10 cellular contexts compared by ENCODE assay signal in genomic region chr12:96208801-96209534, GRCh38. TPM values are rescaled to one million over a fixed set of nuclear protein-coding genes. Genes with fewer than 3 reads are reported as not detected.
DNase-seq lines count a peak whose midpoint lies in the region; ATAC-seq, FAIRE-seq and TF ChIP-seq lines count a peak whose summit lies in the region.
"Had no signal": no experiment of that assay in that cellular context is flagged by ENCODE, and none has a peak within 500 bp of the region (broad histone marks: within the 10 kb centered on the region; RNA-seq: fewer than 3 reads in every experiment).

No MANE protein-coding gene starts in this region.

- no peaks in the 10 kb centered on the region for H3K9me3 ChIP-seq in parathyroid adenoma (ENCODE audit: control insufficient read depth, low read length)

- peak overlapping the region; percentile 37 for H3K27ac ChIP-seq in parathyroid adenoma

- no peaks in the 10 kb centered on the region for H3K79me2 ChIP-seq in parathyroid adenoma

- H3K4me3 ChIP-seq in parathyroid adenoma (ENCODE audit: low read depth, low read length) (no peak overlapping the region), H7 (ENCODE audit: insufficient read depth, low read depth, low read length) (no peak overlapping the region)

- H3K36me3 ChIP-seq in parathyroid adenoma (ENCODE audit: control insufficient read depth, insufficient read depth, low read length) (no peaks in the 10 kb centered on the region), H7 (replicated peaks; ENCODE audit: control insufficient read depth, insufficient read depth, low read length) (no peaks in the 10 kb centered on the region)

- no peak overlapping the region for H2AFZ ChIP-seq in parathyroid adenoma

- H3K27me3 ChIP-seq in parathyroid adenoma (ENCODE audit: control insufficient read depth, insufficient read depth, low read length) = no peaks in the 10 kb centered on the region
- H3K27me3 ChIP-seq in H7 (ENCODE audit: control insufficient read depth, insufficient read depth, low read length) = no peaks in the 10 kb centered on the region

- DNase-seq in D721Med (ENCODE audit: insufficient read length, low spot score) (no peak), NCI-H2171 (lab: John Stamatoyannopoulos, UW) (peak; percentile 53), dermis blood vessel endothelial cell (peak; percentile 93), H7 (no peak)
- DNase-seq: OCI-M1 had no signal

- ATAC-seq in HG02610 (IDR thresholded peaks at IDR 0.05; ENCODE audit: unreplicated experiment) = no peak
- no peak for ATAC-seq in HG03571 (IDR thresholded peaks at IDR 0.05; ENCODE audit: unreplicated experiment)
- ATAC-seq in HG03460 (IDR thresholded peaks at IDR 0.05; ENCODE audit: unreplicated experiment) = no peak

- FAIRE-seq in D721Med (lab: Jason Lieb, UNC) = no peak
- FAIRE-seq: islet of Langerhans had no signal

- H3K4me2 ChIP-seq in parathyroid adenoma (ENCODE audit: low read length) = no peak overlapping the region

- TF ChIP-seq CTCF in D721Med (IDR thresholded peaks at IDR 0.05; ENCODE audit: insufficient read depth, missing control alignments) (peak; percentile 11), parathyroid adenoma (IDR thresholded peaks at IDR 0.05) (no peak)

- H3K4me1 ChIP-seq in parathyroid adenoma = no peaks in the 10 kb centered on the region

- H3K9ac ChIP-seq in parathyroid adenoma = no peak overlapping the region

RNA-seq across cellular contexts. Expression of gene ELK3, which starts 14.8 kb away (rescaled TPM):
- 45.6 and 95.3 TPM in 2 replicates for total RNA-seq in dermis blood vessel endothelial cell
- 23.8 and 27.6 TPM in 2 replicates for total RNA-seq in H7 (2014; rRNA removed; shearing (Covaris generic))

Comparison
In these comparisons a context has a peak if more than half of its experiments do, and no peak if none do; other contexts are left out.
1. DNase-seq: peak in NCI-H2171 (single experiment) and dermis blood vessel endothelial cell (single experiment); none in D721Med (single experiment) and H7 (single experiment).